Comparison of ENCODE assay signal across 8 cellular contexts in the genomic region with DNA sequence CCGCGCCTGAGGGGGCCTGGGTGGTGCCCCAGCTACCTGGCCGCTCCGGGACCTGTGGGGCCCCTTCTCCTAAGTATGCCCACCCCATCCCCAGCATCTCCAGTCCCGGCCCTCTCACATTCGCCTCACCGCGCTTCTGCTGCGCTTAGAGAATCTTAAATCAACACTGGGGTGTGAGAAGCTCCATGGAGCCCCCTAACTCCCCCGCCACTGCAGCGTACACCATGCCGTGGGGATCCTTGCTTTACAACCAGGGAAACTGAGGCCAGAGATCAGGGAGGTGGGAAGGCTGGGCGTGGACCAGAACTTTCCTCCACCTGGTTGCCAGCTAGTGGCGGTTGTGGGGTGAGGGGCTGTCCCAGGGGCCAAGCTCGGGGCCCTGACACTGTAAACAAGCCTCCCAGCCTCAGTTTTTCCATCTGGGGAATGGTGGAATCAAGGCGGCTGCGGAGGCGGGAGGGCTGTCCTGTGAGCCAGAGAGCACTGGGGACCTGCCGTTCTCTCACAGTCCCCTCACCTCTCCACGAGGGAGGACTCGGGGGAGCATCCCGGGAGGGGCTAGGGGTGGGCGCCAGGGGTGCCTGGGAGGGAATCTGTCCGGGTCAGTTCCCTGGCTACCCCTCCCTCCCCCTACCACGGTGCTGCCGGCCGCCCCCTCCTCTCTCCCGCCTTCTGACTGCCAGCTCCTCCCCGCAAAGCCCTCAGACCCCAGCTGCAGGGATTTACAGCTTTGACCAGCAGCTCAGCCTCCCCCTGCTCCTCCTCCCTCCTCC.
DNase-seq lines count a peak whose midpoint lies in the region; ATAC-seq and TF ChIP-seq lines count a peak whose summit lies in the region.

No MANE protein-coding gene starts in this region.

- H2AK9ac ChIP-seq in IMR-90 (replicated peaks; ENCODE audit: low read depth, low read length, poor library complexity) = peak overlapping the region; percentile 95

- no peak for TF ChIP-seq RAD21 in IMR-90 (IDR thresholded peaks at IDR 0.05; ENCODE audit: low read length)

- H3K4me2 ChIP-seq in IMR-90 (ENCODE audit: low read depth, low read length) = no peak overlapping the region

- H4K20me1 ChIP-seq in IMR-90 (ENCODE audit: insufficient read depth, low read length) = no peaks in the 10 kb centered on the region

- no peaks in the 10 kb centered on the region for H3K36me3 Mint-ChIP-seq in activated T-cell treated with anti-CD3 and anti-CD28 coated beads, Interleukin-2, amount 50 U/mL, for 72 hours (ENCODE audit: insufficient read depth in 2 of 2)
- no peaks in the 10 kb centered on the region for H3K36me3 Mint-ChIP-seq in stimulated activated naive B cell treated with anti-CD40 and anti-IgM and Interleukin-4, amounts not matched to agents 10 μg/mL and 1 μg/mL and 100 μg/mL, for 72 hours

- H3K27ac Mint-ChIP-seq in activated T-cell treated with anti-CD3 and anti-CD28 coated beads, Interleukin-2, amount 50 U/mL, for 72 hours = no peak overlapping the region
- H3K27ac Mint-ChIP-seq in stimulated activated naive B cell treated with anti-CD40 and anti-IgM and Interleukin-4, amounts not matched to agents 10 μg/mL and 1 μg/mL and 100 μg/mL, for 72 hours = peak overlapping the region; percentile 59

- peak overlapping the region; percentile 79 for H2BK5ac ChIP-seq in IMR-90 (ENCODE audit: low read depth, low read length, poor library complexity, severe bottlenecking)

- no peak for ATAC-seq in IMR-90 (ENCODE audit: low read depth)
- ATAC-seq in activated T-cell treated with anti-CD3 and anti-CD28 coated beads, Interleukin-2, amount 50 U/mL, for 72 hours (replicated peaks in 1 of 2) = peak; percentile 30 to 31
- ATAC-seq in stimulated activated naive B cell treated with anti-CD40 and anti-IgM and Interleukin-4, amounts not matched to agents 10 μg/mL and 1 μg/mL and 100 μg/mL, for 72 hours (replicated peaks) = peak; percentile 22 to 33
- ATAC-seq in GM21526 (IDR thresholded peaks at IDR 0.05; ENCODE audit: low FRiP score, unreplicated experiment) = no peak

- no TSS peak for BruUV-seq in IMR-90 (replicated peaks; lab: Mats Ljungman, UMichigan)

- no peak for TF ChIP-seq CTCF in IMR-90 (conservative IDR thresholded peaks at IDR 0.05; ENCODE audit: low read depth, low read length)

- H3K9me1 ChIP-seq in IMR-90 (ENCODE audit: insufficient read depth, low read length) = 0 out of 2 replicates have a peak, but pooled peaks cover 3% of the 10 kb centered on the region

- peak overlapping the region; percentile 90 for H2BK120ac ChIP-seq in IMR-90 (ENCODE audit: low read depth, low read length)

- H3K14ac ChIP-seq in IMR-90 (replicated peaks; ENCODE audit: low read depth, low read length) = peak overlapping the region; percentile 77

- peak overlapping the region; percentile 78 for H2BK20ac ChIP-seq in IMR-90 (ENCODE audit: low read depth, low read length)

- H3K4me3 Mint-ChIP-seq in activated T-cell treated with anti-CD3 and anti-CD28 coated beads, Interleukin-2, amount 50 U/mL, for 72 hours = peak overlapping the region; percentile 78 to 86
- peak overlapping the region in 1 of 2 donors; percentile 92 for H3K4me3 Mint-ChIP-seq in stimulated activated naive B cell treated with anti-CD40 and anti-IgM and Interleukin-4, amounts not matched to agents 10 μg/mL and 1 μg/mL and 100 μg/mL, for 72 hours

- DNase-seq in IMR-90 (no peak), iPS-NIHi7 (ENCODE audit: extremely low spot score) (peak; percentile 10), COLO829 (ENCODE audit: low spot score) (no peak), ACHN (no peak), HK-2 (ENCODE audit: unreplicated experiment) (no peak)
- DNase-seq in activated T-cell treated with anti-CD3 and anti-CD28 coated beads, Interleukin-2, amount 50 U/mL, for 72 hours = peak; percentile 46 to 49
- DNase-seq in stimulated activated naive B cell treated with anti-CD40 and anti-IgM and Interleukin-4, amounts not matched to agents 10 μg/mL and 1 μg/mL and 100 μg/mL, for 72 hours = no peak

- H3K23ac ChIP-seq in IMR-90 (ENCODE audit: low read depth, low read length) = no peak overlapping the region

- peaks cover 43% of the 10 kb centered on the region for H3K4me1 Mint-ChIP-seq in activated T-cell treated with anti-CD3 and anti-CD28 coated beads, Interleukin-2, amount 50 U/mL, for 72 hours (ENCODE audit: low read depth)
- peaks cover 10 to 27% of the 10 kb centered on the region in 2 donors for H3K4me1 Mint-ChIP-seq in stimulated activated naive B cell treated with anti-CD40 and anti-IgM and Interleukin-4, amounts not matched to agents 10 μg/mL and 1 μg/mL and 100 μg/mL, for 72 hours

- H3K4me3 ChIP-seq in IMR-90 (ENCODE audit: insufficient read depth, low read depth, low read length) = no peak overlapping the region

- peak overlapping the region; percentile 78; the same call in 2 of the 3 replicates for H2BK15ac ChIP-seq in IMR-90 (ENCODE audit: low read depth, low read length)

- dilution Hi-C loops in IMR-90 (cut with HindIII; ENCODE audit: low sequenced_read_pairs, unreplicated experiment) = no loop called here

- H3K27me3 Mint-ChIP-seq in activated T-cell treated with anti-CD3 and anti-CD28 coated beads, Interleukin-2, amount 50 U/mL, for 72 hours (ENCODE audit: low read depth) = no peaks in the 10 kb centered on the region
- H3K27me3 Mint-ChIP-seq in stimulated activated naive B cell treated with anti-CD40 and anti-IgM and Interleukin-4, amounts not matched to agents 10 μg/mL and 1 μg/mL and 100 μg/mL, for 72 hours = peaks cover 0 to 7% of the 10 kb centered on the region in 2 donors

- peak overlapping the region; percentile 16; the same call in 1 of the 2 replicates for H3K9ac ChIP-seq in IMR-90 (ENCODE audit: low read depth, low read length)

- intact Hi-C loops in IMR-90 (cut with micrococcal nuclease) = loop anchor here (1.0 kb wide), 1 partner anchor 152 kb away; no protein-coding TSS in a partner anchor

- peaks cover 3 to 9% of the 10 kb centered on the region in 2 experiments; a peak in 2 of 4 replicates for H3K79me1 ChIP-seq in IMR-90 (ENCODE audit: low read depth in 1 of 2, low read length in 2 of 2)

- in situ Hi-C loops in IMR-90 (cut with MboI; ENCODE audit: low sequenced_read_pairs) = no loop called here
- in situ Hi-C loops in ACHN (cut with HindIII; ENCODE audit: low pct_ligation_motif_present, low pct_unique_long_range_greater_than_20kb, low sequenced_read_pairs) = no loop called here

- CTCF ChIA-PET in IMR-90 (lab: Yijun Ruan, JAX) = interaction anchor here (1.0 to 1.7 kb wide), 3 partner anchors 24 to 285 kb away, joined by 3 to 5 read pairs (median 3); no protein-coding TSS in a partner anchor

- H4K8ac ChIP-seq in IMR-90 (ENCODE audit: low read depth in 2 of 2, low read length in 2 of 2) = peak overlapping the region; percentile 64 to 86

- H4K5ac ChIP-seq in IMR-90 (ENCODE audit: low read depth, low read length) = peak overlapping the region; percentile 47

- H3K18ac ChIP-seq in IMR-90 (ENCODE audit: low read depth, low read length) = peak overlapping the region; percentile 43; the same call in 1 of the 2 replicates

- no peaks in the 10 kb centered on the region for H3K36me3 ChIP-seq in IMR-90 (ENCODE audit: control insufficient read depth, insufficient read depth, low read length)

- no peaks in the 10 kb centered on the region for H3K9me3 ChIP-seq in IMR-90 (ENCODE audit: control insufficient read depth, insufficient read depth, low read length)

- H3K4me1 ChIP-seq in IMR-90 (ENCODE audit: control insufficient read depth, insufficient read depth, low read length) = peaks cover 33% of the 10 kb centered on the region

- H3K4ac ChIP-seq in IMR-90 (ENCODE audit: low read depth, low read length) = peak overlapping the region; percentile 86

- no peak overlapping the region for H3K56ac ChIP-seq in IMR-90 (ENCODE audit: extremely low read depth, insufficient read depth, low read length)

- peak overlapping the region; percentile 57 for H3K27ac ChIP-seq in IMR-90 (ENCODE audit: insufficient read depth, low read length)

- H2AK5ac ChIP-seq in IMR-90 (ENCODE audit: low read depth, low read length) = peak overlapping the region; percentile 96

- TF ChIP-seq POLR2A in IMR-90 (IDR thresholded peaks at IDR 0.05; ENCODE audit: low read depth, low read length) = no peak

- peaks cover 0 to 9% of the 10 kb centered on the region in 2 donors for H3K9me3 Mint-ChIP-seq in activated T-cell treated with anti-CD3 and anti-CD28 coated beads, Interleukin-2, amount 50 U/mL, for 72 hours
- H3K9me3 Mint-ChIP-seq in stimulated activated naive B cell treated with anti-CD40 and anti-IgM and Interleukin-4, amounts not matched to agents 10 μg/mL and 1 μg/mL and 100 μg/mL, for 72 hours = peaks cover 4 to 12% of the 10 kb centered on the region in 2 donors

- peak overlapping the region; percentile 77 for H2AFZ ChIP-seq in IMR-90 (replicated peaks; ENCODE audit: low read length, poor library complexity)

- POLR2A ChIA-PET in IMR-90 (lab: Charles Lee; ENCODE audit: unreplicated experiment) = interaction anchor here (0.6 to 1.7 kb wide), 5 partner anchors 23 to 285 kb away, joined by 3 to 8 read pairs (median 4); a partner anchor contains a TSS

- 45% methylated on average over 4 of the region's 29 CpGs; no CpG with 5 or more reads in 1 of the 2 experiments for WGBS in IMR-90 (ENCODE audit: extremely low coverage in 2 of 2, insufficient read length in 1 of 2), 2 experiments

- peak overlapping the region; percentile 94 for H4K91ac ChIP-seq in IMR-90 (ENCODE audit: insufficient read depth, low read depth, low read length)

- H3K27me3 ChIP-seq in IMR-90 (ENCODE audit: control insufficient read depth, insufficient read depth, low read length) = no peaks in the 10 kb centered on the region

TF ChIP-seq in IMR-90, 13 proteins besides CTCF, POLR2A, EP300 and RAD21:
- TF ChIP-seq, protein P1, sequence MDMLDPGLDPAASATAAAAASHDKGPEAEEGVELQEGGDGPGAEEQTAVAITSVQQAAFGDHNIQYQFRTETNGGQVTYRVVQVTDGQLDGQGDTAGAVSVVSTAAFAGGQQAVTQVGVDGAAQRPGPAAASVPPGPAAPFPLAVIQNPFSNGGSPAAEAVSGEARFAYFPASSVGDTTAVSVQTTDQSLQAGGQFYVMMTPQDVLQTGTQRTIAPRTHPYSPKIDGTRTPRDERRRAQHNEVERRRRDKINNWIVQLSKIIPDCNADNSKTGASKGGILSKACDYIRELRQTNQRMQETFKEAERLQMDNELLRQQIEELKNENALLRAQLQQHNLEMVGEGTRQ (IDR thresholded peaks at IDR 0.05; ENCODE audit: low read depth, low read length) = no peak
- TF ChIP-seq MAZ (IDR thresholded peaks at IDR 0.05; ENCODE audit: borderline replicate concordance, low read depth, low read length) = peak; percentile 4; the same call in 1 of the 2 replicates
- no peak for TF ChIP-seq MAFK (IDR thresholded peaks at IDR 0.05; ENCODE audit: low read depth, low read length)
- no peak for TF ChIP-seq RCOR1 (IDR thresholded peaks at IDR 0.05; ENCODE audit: insufficient replicate concordance, low read length)
- TF ChIP-seq CHD1 (IDR thresholded peaks at IDR 0.05; ENCODE audit: low read depth, low read length) = no peak
- TF ChIP-seq FOS (IDR thresholded peaks at IDR 0.05; ENCODE audit: low read depth, low read length) = no peak
- no peak for TF ChIP-seq MXI1 (IDR thresholded peaks at IDR 0.05; ENCODE audit: borderline replicate concordance, low read depth, low read length)
- TF ChIP-seq BHLHE40 (IDR thresholded peaks at IDR 0.05; ENCODE audit: low read depth, low read length) = no peak
TF ChIP-seq in IMR-90: peak in this region for 1.

Comparison
In these comparisons a context has a peak if more than half of its experiments do, and no peak if none do; other contexts are left out.
1. ATAC-seq: peak in activated T-cell treated with anti-CD3 and anti-CD28 coated beads, Interleukin-2, amount 50 U/mL, for 72 hours (2 of 2) and stimulated activated naive B cell treated with anti-CD40 and anti-IgM and Interleukin-4, amounts not matched to agents 10 μg/mL and 1 μg/mL and 100 μg/mL, for 72 hours (2 of 2); none in IMR-90 (single experiment) and GM21526 (single experiment).
2. DNase-seq: peak in activated T-cell treated with anti-CD3 and anti-CD28 coated beads, Interleukin-2, amount 50 U/mL, for 72 hours (2 of 2) and iPS-NIHi7 (single experiment); none in IMR-90 (single experiment), stimulated activated naive B cell treated with anti-CD40 and anti-IgM and Interleukin-4, amounts not matched to agents 10 μg/mL and 1 μg/mL and 100 μg/mL, for 72 hours (single experiment), COLO829 (single experiment), ACHN (single experiment) and HK-2 (single experiment).